ENCODE assay signal across 9 cellular contexts in genomic region chr11:112292785-112293407, GRCh38. TPM values are rescaled to one million over a fixed set of nuclear protein-coding genes. Genes with fewer than 3 reads are reported as not detected.
DNase-seq lines count a peak whose midpoint lies in the region; ATAC-seq and TF ChIP-seq lines count a peak whose summit lies in the region.
"Had no signal": no experiment of that assay in that cellular context is flagged by ENCODE, and none has a peak within 500 bp of the region (broad histone marks: within the 10 kb centered on the region; RNA-seq: fewer than 3 reads in every experiment).

No MANE protein-coding gene starts in this region.

- no peak overlapping the region for H2AFZ ChIP-seq in ACC112 (ENCODE audit: low read length, unreplicated experiment)

- in situ Hi-C loops in astrocyte of the cerebellum (cut with HindIII; ENCODE audit: low sequenced_read_pairs) = loop anchor here (5.0 kb wide), 1 partner anchor 76 kb away; no protein-coding TSS in a partner anchor

- peak overlapping the region; percentile 25 for H3K4me3 ChIP-seq in ACC112 (ENCODE audit: low read depth, low read length)
- no peak overlapping the region for H3K4me3 ChIP-seq in astrocyte of the cerebellum (ENCODE audit: low read depth, low read length)
- H3K4me3 ChIP-seq: breast epithelium had no signal

- no peak for TF ChIP-seq CTCF in astrocyte of the cerebellum (IDR thresholded peaks at IDR 0.05; ENCODE audit: low read depth, low read length, missing control alignments)

- peak overlapping the region; percentile 95 for H3K27ac ChIP-seq in ACC112 (ENCODE audit: low read depth, low read length)

- no peaks in the 10 kb centered on the region for H3K27me3 ChIP-seq in ACC112 (ENCODE audit: insufficient read depth, low read length)
- H3K27me3 ChIP-seq: breast epithelium had no signal

- peak; percentile 85 for DNase-seq in HS-5 (ENCODE audit: low read depth)
- peak; percentile 80 for DNase-seq in astrocyte of the cerebellum (ENCODE audit: low read depth)
- DNase-seq in kidney glomerular epithelial cell (lab: John Stamatoyannopoulos, UW) = peak; percentile 29
- DNase-seq in stimulated activated CD4-positive, alpha-beta T cell treated with anti-CD3 and anti-CD28 coated beads, Interleukin-2, amount 100 ng/mL, for 24 hours = no peak
- DNase-seq in HT-29 (ENCODE audit: low spot score) = no peak

- no peak for ATAC-seq in GM19463 (IDR thresholded peaks at IDR 0.05; ENCODE audit: unreplicated experiment)
- ATAC-seq in GM19351 (IDR thresholded peaks at IDR 0.05; ENCODE audit: unreplicated experiment) = no peak

- H3K36me3 ChIP-seq in ACC112 (ENCODE audit: insufficient read depth, low read length) = no peaks in the 10 kb centered on the region
- H3K36me3 ChIP-seq: breast epithelium had no signal

- H3K4me1 ChIP-seq in ACC112 (ENCODE audit: control insufficient read depth, insufficient read depth, low read length, unreplicated experiment) = peaks cover 31% of the 10 kb centered on the region

- no peaks in the 10 kb centered on the region for H3K79me2 ChIP-seq in ACC112 (ENCODE audit: control insufficient read depth, insufficient read depth, low read length, unreplicated experiment)

RNA-seq across cellular contexts. Expression of gene PLET1, which starts 32.2 kb away (rescaled TPM):
- not detected in 2 replicates for total RNA-seq in HT-29 (2014; rRNA removed; shearing (Covaris generic))
- total RNA-seq: breast epithelium had no signal

Comparison
In these comparisons a context has a peak if more than half of its experiments do, and no peak if none do; other contexts are left out.
1. DNase-seq: peak in HS-5 (single experiment), astrocyte of the cerebellum (single experiment) and kidney glomerular epithelial cell (single experiment); none in stimulated activated CD4-positive, alpha-beta T cell treated with anti-CD3 and anti-CD28 coated beads, Interleukin-2, amount 100 ng/mL, for 24 hours (0 of 2) and HT-29 (single experiment).